In genomic region chr6:28985396-28986164, GRCh38 we compare ENCODE assay signal across 8 cellular contexts. TPM values are rescaled to one million over a fixed set of nuclear protein-coding genes. Genes with fewer than 3 reads are reported as not detected.
DNase-seq lines count a peak whose midpoint lies in the region; ATAC-seq and TF ChIP-seq lines count a peak whose summit lies in the region.

No MANE protein-coding gene starts in this region.

- no peak for ATAC-seq in HG02973 (IDR thresholded peaks at IDR 0.05; ENCODE audit: unreplicated experiment)

- H3K9ac ChIP-seq in endodermal cell (ENCODE audit: extremely low read depth, low read length, poor library complexity, severe bottlenecking), result no peak overlapping the region
- H3K9ac ChIP-seq in liver (ENCODE audit: low read depth in 1 of 2, low read length in 2 of 2), result peak overlapping the region; percentile 2 to 31

- peaks cover 41% of the 10 kb centered on the region for H3K27me3 Mint-ChIP-seq in T-helper 1 cell treated with Interleukin-12 subunit alpha and Interleukin-12 subunit beta and Interleukin-4 antibody, amounts not matched to agents 30 μg/mL and 1 μg/mL, for 36 hours (ENCODE audit: low read depth)
- peaks cover 6% of the 10 kb centered on the region for H3K27me3 Mint-ChIP-seq in endodermal cell (ENCODE audit: insufficient read depth)

- H3K36me3 ChIP-seq in endodermal cell (ENCODE audit: control insufficient read depth, insufficient read depth, low read length), result no peaks in the 10 kb centered on the region
- no peaks in the 10 kb centered on the region for H3K36me3 ChIP-seq in liver (ENCODE audit: control insufficient read depth in 4 of 4, insufficient read depth in 3 of 4, low read depth in 1 of 4, low read length in 3 of 4)

- peak overlapping the region; percentile 1 for H3K27ac ChIP-seq in endodermal cell (ENCODE audit: low read depth, low read length)
- peak overlapping the region; percentile 50 to 67 for H3K27ac ChIP-seq in liver (ENCODE audit: low read depth in 1 of 2, low read length in 2 of 2)

- no peaks in the 10 kb centered on the region for H3K27me3 ChIP-seq in endodermal cell (ENCODE audit: control insufficient read depth, insufficient read depth, low read length, poor library complexity, severe bottlenecking)
- no peaks in the 10 kb centered on the region for H3K27me3 ChIP-seq in liver (ENCODE audit: control insufficient read depth in 4 of 4, insufficient read depth in 4 of 4, low read length in 3 of 4)

- peaks cover 43% of the 10 kb centered on the region for H3K4me1 Mint-ChIP-seq in T-helper 1 cell treated with Interleukin-12 subunit alpha and Interleukin-12 subunit beta and Interleukin-4 antibody, amounts not matched to agents 30 μg/mL and 1 μg/mL, for 36 hours (ENCODE audit: low read depth)
- peaks cover 10% of the 10 kb centered on the region for H3K4me1 Mint-ChIP-seq in endodermal cell

- DNase-seq in ELR (ENCODE audit: low read depth) (peak; percentile 97), NCI-H146 (lab: John Stamatoyannopoulos, UW) (peak; percentile 96), endodermal cell (peak; percentile 95), stromal cell of bone marrow (ENCODE audit: low read depth) (peak; percentile 96)
- no peak for DNase-seq in stimulated activated CD4-positive, alpha-beta T cell treated with anti-CD3 and anti-CD28 coated beads, Interleukin-2, amount 100 ng/mL, for 48 hours

- TF ChIP-seq CTCF in endodermal cell (conservative IDR thresholded peaks at IDR 0.05), result no peak
- TF ChIP-seq CTCF in liver (IDR thresholded peaks at IDR 0.05; ENCODE audit: low read depth, low read length, missing input control), result no peak

- TF ChIP-seq RAD21 in liver (IDR thresholded peaks at IDR 0.05), result peak; percentile 19 to 52

- no peak overlapping the region for H3K27ac Mint-ChIP-seq in T-helper 1 cell treated with Interleukin-12 subunit alpha and Interleukin-12 subunit beta and Interleukin-4 antibody, amounts not matched to agents 30 μg/mL and 1 μg/mL, for 36 hours
- peak overlapping the region; percentile 97 for H3K27ac Mint-ChIP-seq in endodermal cell

- no peaks in the 10 kb centered on the region for H3K9me3 Mint-ChIP-seq in T-helper 1 cell treated with Interleukin-12 subunit alpha and Interleukin-12 subunit beta and Interleukin-4 antibody, amounts not matched to agents 30 μg/mL and 1 μg/mL, for 36 hours
- H3K9me3 Mint-ChIP-seq in endodermal cell, result peaks cover 2% of the 10 kb centered on the region

- H3K9me3 ChIP-seq in endodermal cell (ENCODE audit: control insufficient read depth, low read length) (no peaks in the 10 kb centered on the region), liver (ENCODE audit: control insufficient read depth in 4 of 4, low read length in 3 of 4) (peaks cover 0 to 2% (median 0%) of the 10 kb centered on the region in 4 donors)

- WGBS in endodermal cell (ENCODE audit: insufficient coverage in 1 of 2, insufficient read length in 1 of 2), 2 experiments, result 23 to 30% methylated on average over 8 to 31 of the region's 31 CpGs
- WGBS in liver, result 13% methylated on average over 30 of the region's 31 CpGs

- peaks cover 4% of the 10 kb centered on the region for H3K36me3 Mint-ChIP-seq in T-helper 1 cell treated with Interleukin-12 subunit alpha and Interleukin-12 subunit beta and Interleukin-4 antibody, amounts not matched to agents 30 μg/mL and 1 μg/mL, for 36 hours (ENCODE audit: low read depth)
- H3K36me3 Mint-ChIP-seq in endodermal cell (ENCODE audit: low read depth), result peaks cover 2% of the 10 kb centered on the region

- H3K4me1 ChIP-seq in endodermal cell (ENCODE audit: control insufficient read depth, insufficient read depth, low read length) (no peaks in the 10 kb centered on the region), liver (ENCODE audit: control insufficient read depth in 4 of 4, insufficient read depth in 4 of 4, low read length in 3 of 4) (peaks cover 0 to 29% (median 10%) of the 10 kb centered on the region in 4 donors)

- H3K4me3 ChIP-seq in endodermal cell (ENCODE audit: low read length), result peak overlapping the region; percentile 72
- peak overlapping the region; percentile 27 to 70 (median 41) for H3K4me3 ChIP-seq in liver (ENCODE audit: low read depth in 1 of 3, low read length in 3 of 3)

- peak overlapping the region; percentile 78 for H3K4me3 Mint-ChIP-seq in T-helper 1 cell treated with Interleukin-12 subunit alpha and Interleukin-12 subunit beta and Interleukin-4 antibody, amounts not matched to agents 30 μg/mL and 1 μg/mL, for 36 hours
- H3K4me3 Mint-ChIP-seq in endodermal cell, result peak overlapping the region; percentile 69

TF ChIP-seq in liver, 16 proteins besides CTCF, POLR2A, EP300 and RAD21:
- peak; percentile 21 to 23 for TF ChIP-seq RXRA (IDR thresholded peaks at IDR 0.05)
- no peak for TF ChIP-seq NR2F2 (IDR thresholded peaks at IDR 0.05)
- TF ChIP-seq TAF1 (conservative IDR thresholded peaks at IDR 0.05), result peak; percentile 66
- peak; percentile 58 for TF ChIP-seq YY1 (IDR thresholded peaks at IDR 0.05)
- no peak for TF ChIP-seq ATF3 (IDR thresholded peaks at IDR 0.05)
- TF ChIP-seq HNF4A (conservative IDR thresholded peaks at IDR 0.05), result peak in 1 of 2 donors; percentile 13
- TF ChIP-seq GABPA (IDR thresholded peaks at IDR 0.05 in 1 of 2, conservative IDR thresholded peaks at IDR 0.05 in 1 of 2), result peak in 1 of 2 donors; percentile 71
- no peak for TF ChIP-seq JUND (IDR thresholded peaks at IDR 0.05)
- no peak for TF ChIP-seq HNF4G (IDR thresholded peaks at IDR 0.05)
- TF ChIP-seq ZBTB33 (IDR thresholded peaks at IDR 0.05), result peak; percentile 23
- TF ChIP-seq FOXA1 (IDR thresholded peaks at IDR 0.05), result no peak
- no peak for TF ChIP-seq FOXA2 (IDR thresholded peaks at IDR 0.05)
- TF ChIP-seq MAX (IDR thresholded peaks at IDR 0.05), result peak; percentile 42
- peak in 1 of 2 donors; percentile 10 for TF ChIP-seq EGR1 (IDR thresholded peaks at IDR 0.05; ENCODE audit: low read depth in 2 of 2)
- peak; percentile 47 for TF ChIP-seq REST (IDR thresholded peaks at IDR 0.05)
- TF ChIP-seq SP1 (IDR thresholded peaks at IDR 0.05), result peak; percentile 63

RNA-seq across cellular contexts. Expression of gene ZNF311, which starts 19.5 kb away (rescaled TPM):
- total RNA-seq in endodermal cell (1 to 10 TPM; 2.2 to 6.5 TPM), liver (1 to 10 TPM in 1 of 2 donors, under 1 TPM in 1; 0.42 to 1.1 TPM)
- polyA plus RNA-seq in endodermal cell (2013, experiment 1 of 2), result 0.53 TPM
- 0.46 TPM for polyA plus RNA-seq in endodermal cell (2013, experiment 2 of 2)
- under 1 TPM; 0.19 to 0.31 TPM for polyA plus RNA-seq in liver

RNA-seq across cellular contexts. Expression of gene OR2W1, which starts 59.4 kb away (rescaled TPM):
- total RNA-seq in endodermal cell (not detected), liver (not detected)
- polyA plus RNA-seq in endodermal cell (2013, experiment 1 of 2), result not detected
- polyA plus RNA-seq in endodermal cell (2013, experiment 2 of 2), result not detected
- not detected for polyA plus RNA-seq in liver

Comparison
In these comparisons a context has a peak if more than half of its experiments do, and no peak if none do; other contexts are left out.
1. DNase-seq: peak in ELR (single experiment), NCI-H146 (single experiment), endodermal cell (single experiment) and stromal cell of bone marrow (single experiment); none in stimulated activated CD4-positive, alpha-beta T cell treated with anti-CD3 and anti-CD28 coated beads, Interleukin-2, amount 100 ng/mL, for 48 hours (0 of 2).